In genomic region chr13:40969169-40969901, GRCh38 we compare ENCODE assay signal across 9 cellular contexts. TPM values are rescaled to one million over a fixed set of nuclear protein-coding genes. Genes with fewer than 3 reads are reported as not detected.
DNase-seq lines count a peak whose midpoint lies in the region; ATAC-seq and TF ChIP-seq lines count a peak whose summit lies in the region.
"Had no signal": no experiment of that assay in that cellular context is flagged by ENCODE, and none has a peak within 500 bp of the region (broad histone marks: within the 10 kb centered on the region; RNA-seq: fewer than 3 reads in every experiment).

No MANE protein-coding gene starts in this region.

- H3K27ac ChIP-seq in OCI-LY7 (ENCODE audit: low read depth, low read length, poor library complexity, severe bottlenecking) = peak overlapping the region; percentile 32

- H3K9me2 ChIP-seq in OCI-LY7 (ENCODE audit: insufficient read depth, low read length) = no peaks in the 10 kb centered on the region

- CTCF ChIA-PET in OCI-LY7 (lab: Charles Lee; ENCODE audit: unreplicated experiment) = interaction anchor here (1.4 to 1.8 kb wide), 2 partner anchors 8 to 48 kb away, joined by 3 to 4 read pairs; no protein-coding TSS in a partner anchor

- H3K79me2 ChIP-seq in OCI-LY7 (ENCODE audit: insufficient read depth, low read depth, low read length) = peaks cover 100% of the 10 kb centered on the region

- ATAC-seq in HG02885 (IDR thresholded peaks at IDR 0.05; ENCODE audit: poor library complexity, unreplicated experiment) = peak; percentile 57
- ATAC-seq in stimulated activated memory B cell treated with anti-CD40 and anti-IgM and Interleukin-4, amounts not matched to agents 10 μg/mL and 1 μg/mL and 100 μg/mL, for 72 hours = peak; percentile 64

- peak overlapping the region; percentile 61 for H3K27ac Mint-ChIP-seq in stimulated activated memory B cell treated with anti-CD40 and anti-IgM and Interleukin-4, amounts not matched to agents 10 μg/mL and 1 μg/mL and 100 μg/mL, for 72 hours

- peaks cover 100% of the 10 kb centered on the region for H3K4me1 ChIP-seq in OCI-LY7 (ENCODE audit: insufficient read depth, low read length, poor library complexity, severe bottlenecking)

- peaks cover 91% of the 10 kb centered on the region for H4K20me1 ChIP-seq in OCI-LY7 (ENCODE audit: insufficient read depth, low read length)

- intact Hi-C loops in OCI-LY7 (cut with micrococcal nuclease; ENCODE audit: unreplicated experiment) = no loop called here

- H3K36me3 Mint-ChIP-seq in stimulated activated memory B cell treated with anti-CD40 and anti-IgM and Interleukin-4, amounts not matched to agents 10 μg/mL and 1 μg/mL and 100 μg/mL, for 72 hours = peaks cover 14% of the 10 kb centered on the region

- H3K4me1 Mint-ChIP-seq in stimulated activated memory B cell treated with anti-CD40 and anti-IgM and Interleukin-4, amounts not matched to agents 10 μg/mL and 1 μg/mL and 100 μg/mL, for 72 hours = peaks cover 76% of the 10 kb centered on the region

- no peaks in the 10 kb centered on the region for H3K9me3 ChIP-seq in OCI-LY7 (ENCODE audit: low read length)

- peak overlapping the region; percentile 85 for H3K4me3 ChIP-seq in OCI-LY7 (ENCODE audit: low read depth, low read length, poor library complexity, severe bottlenecking)

- no peak overlapping the region for H2AFZ ChIP-seq in OCI-LY7 (ENCODE audit: low read length)

- no peaks in the 10 kb centered on the region for H3K9me3 Mint-ChIP-seq in stimulated activated memory B cell treated with anti-CD40 and anti-IgM and Interleukin-4, amounts not matched to agents 10 μg/mL and 1 μg/mL and 100 μg/mL, for 72 hours

- no peak for TF ChIP-seq CTCF in OCI-LY7 (conservative IDR thresholded peaks at IDR 0.05; ENCODE audit: low read length)
- TF ChIP-seq CTCF in GM10266 (IDR thresholded peaks at IDR 0.05; ENCODE audit: control insufficient read depth, insufficient read depth, low read depth, missing control alignments) = no peak

- peak overlapping the region; percentile 94 for H3K4me2 ChIP-seq in OCI-LY7 (ENCODE audit: low read length)

- H3K36me3 ChIP-seq in OCI-LY7 (ENCODE audit: insufficient read depth, low read length) = peaks cover 92% of the 10 kb centered on the region

- H3K4me3 Mint-ChIP-seq in stimulated activated memory B cell treated with anti-CD40 and anti-IgM and Interleukin-4, amounts not matched to agents 10 μg/mL and 1 μg/mL and 100 μg/mL, for 72 hours = peak overlapping the region; percentile 32

- BruUV-seq in OCI-LY7 (replicated peaks; lab: Mats Ljungman, UMichigan) = no TSS peak

- POLR2A ChIA-PET in OCI-LY7 (lab: Charles Lee) = interaction anchor here (0.7 to 2.1 kb wide), 12 partner anchors 8 to 91 kb away, joined by 3 to 13 read pairs (median 4); no protein-coding TSS in a partner anchor

- DNase-seq in activated effector memory CD4-positive, alpha-beta T cell treated with anti-CD3 and anti-CD28 coated beads, Interleukin-2, amount 50 U/mL, for 16 hours = peak; percentile 70
- no peak for DNase-seq in activated effector memory CD4-positive, alpha-beta T cell treated with Interleukin-2 at 50 U/mL for 16 hours
- DNase-seq in OCI-LY7 (ENCODE audit: low spot score) (peak; percentile 50), cortex of kidney (lab: John Stamatoyannopoulos, UW) (no peak), GM10266 (ENCODE audit: extremely low spot score) (no peak), germinal center (ENCODE audit: low spot score) (no peak)
- DNase-seq: IMR-90 had no signal

- H3K27me3 Mint-ChIP-seq in stimulated activated memory B cell treated with anti-CD40 and anti-IgM and Interleukin-4, amounts not matched to agents 10 μg/mL and 1 μg/mL and 100 μg/mL, for 72 hours = no peaks in the 10 kb centered on the region

RNA-seq across cellular contexts. Expression of gene ELF1, which starts 49.8 kb away (rescaled TPM):
- 106 and 111 TPM in 2 replicates for total RNA-seq in OCI-LY7 (2014; rRNA removed; shearing (Covaris generic))
- total RNA-seq in OCI-LY7 (2022) = 248 and 276 TPM in 2 replicates

Comparison
In these comparisons a context has a peak if more than half of its experiments do, and no peak if none do; other contexts are left out.
1. DNase-seq: peak in activated effector memory CD4-positive, alpha-beta T cell treated with anti-CD3 and anti-CD28 coated beads, Interleukin-2, amount 50 U/mL, for 16 hours (single experiment) and OCI-LY7 (single experiment); none in activated effector memory CD4-positive, alpha-beta T cell treated with Interleukin-2 at 50 U/mL for 16 hours (single experiment), cortex of kidney (single experiment), GM10266 (single experiment) and germinal center (single experiment).